In genomic region chr20:22690616-22691179, GRCh38 we compare ENCODE assay signal across 14 cellular contexts.
DNase-seq lines count a peak whose midpoint lies in the region; ATAC-seq, FAIRE-seq and TF ChIP-seq lines count a peak whose summit lies in the region.
"Had no signal": no experiment of that assay in that cellular context is flagged by ENCODE, and none has a peak within 500 bp of the region (broad histone marks: within the 10 kb centered on the region; RNA-seq: fewer than 3 reads in every experiment).

No MANE protein-coding gene starts in this region.

- intact Hi-C loops in HepG2 (cut with micrococcal nuclease; ENCODE audit: unreplicated experiment) (loop anchor here (1.0 to 10.0 kb wide), 5 partner anchors 284 to 650 kb away; no protein-coding TSS in a partner anchor), gastrocnemius medialis (cut with DNase I; ENCODE audit: low total_unique reads) (loop anchor here (1.0 to 10.0 kb wide), 5 partner anchors 354 to 650 kb away; partner anchors contain the start of gene THBD)

- no peak overlapping the region for H3K9ac ChIP-seq in HepG2 (ENCODE audit: insufficient read depth, low read depth, low read length)

- CTCF ChIA-PET in A549 (lab: Yijun Ruan, JAX) (interaction anchor here (0.5 to 18.0 kb wide), 67 partner anchors 10 to 667 kb away, joined by 3 to 378 read pairs (median 7); partner anchors contain the start of genes NXT1 and THBD), HepG2 (lab: Yijun Ruan, JAX; ENCODE audit: low intra/inter-chr PET ratio, low total read pairs) (interaction anchor here (1.3 to 2.5 kb wide), 3 partner anchors 284 to 650 kb away, joined by 8 to 15 read pairs (median 12); no protein-coding TSS in a partner anchor)

- no TSS peak for BruUV-seq in HepG2 (replicated peaks; lab: Mats Ljungman, UMichigan)

- H4K20me1 ChIP-seq in HepG2 (ENCODE audit: insufficient read depth, low read length), result no peaks in the 10 kb centered on the region

- H3K4me3 ChIP-seq in A549 (no peak overlapping the region), HepG2 (replicated peaks in 1 of 3; ENCODE audit: insufficient read depth in 1 of 3, low read depth in 2 of 3, low read length in 3 of 3) (no peak overlapping the region), gastrocnemius medialis (no peak overlapping the region)
- H3K4me3 ChIP-seq: GM12878, HAP-1 had no signal

- TF ChIP-seq RAD21 in A549 (conservative IDR thresholded peaks at IDR 0.05 in 1 of 2, IDR thresholded peaks at IDR 0.05 in 1 of 2), result no peak
- TF ChIP-seq RAD21 in HepG2 (CRISPR knock-in tag; IDR thresholded peaks at IDR 0.05), result no peak

- peak overlapping the region; percentile 83 to 90 for H3K27ac ChIP-seq in A549
- no peak overlapping the region for H3K27ac ChIP-seq in HepG2 (ENCODE audit: extremely low read length, insufficient read depth, low read length)
- H3K27ac ChIP-seq in gastrocnemius medialis, result no peak overlapping the region
- H3K27ac ChIP-seq: C4-2B had no signal

- ATAC-seq in A549 (no peak), HepG2 (no peak), gastrocnemius medialis (no peak)
- ATAC-seq: CD8-positive, alpha-beta T cell had no signal

- TF ChIP-seq CTCF in A549 (IDR thresholded peaks at IDR 0.05), result no peak
- no peak for TF ChIP-seq CTCF in HepG2 (CRISPR knock-in tag; IDR thresholded peaks at IDR 0.05)
- TF ChIP-seq CTCF in gastrocnemius medialis (IDR thresholded peaks at IDR 0.05 in 4 of 5, conservative IDR thresholded peaks at IDR 0.05 in 1 of 5), result no peak

- H3K4me1 ChIP-seq in A549 (peaks cover 23% of the 10 kb centered on the region), HepG2 (ENCODE audit: insufficient read depth, low read length) (peaks cover 13% of the 10 kb centered on the region), gastrocnemius medialis (peaks cover 6 to 12% of the 10 kb centered on the region in 2 donors)
- H3K4me1 ChIP-seq: HAP-1 had no signal

- POLR2A ChIA-PET in A549 (lab: Yijun Ruan, JAX), result interaction anchor here (1.1 to 3.5 kb wide), 4 partner anchors 85 to 660 kb away, joined by 4 to 31 read pairs (median 12); partner anchors contain the start of genes NXT1 and THBD
- POLR2A ChIA-PET in HepG2 (lab: Yijun Ruan, JAX), result interaction anchor here (0.7 to 1.9 kb wide), 3 partner anchors 260 to 650 kb away, joined by 3 to 6 read pairs (median 4); no protein-coding TSS in a partner anchor

- 80% methylated on average over 7 of the region's 7 CpGs for WGBS in A549 (ENCODE audit: missing lambda C conversion rate)
- WGBS in HepG2 (ENCODE audit: low lambda C conversion rate), result 59% methylated on average over 7 of the region's 7 CpGs

- TF ChIP-seq EP300 in A549 (IDR thresholded peaks at IDR 0.05) (no peak), HepG2 (IDR thresholded peaks at IDR 0.05; ENCODE audit: low read depth in 2 of 2, low read length in 2 of 2) (no peak), HepG2 (CRISPR knock-in tag; IDR thresholded peaks at IDR 0.05; ENCODE audit: borderline replicate concordance) (no peak)

- H3K36me3 ChIP-seq in HepG2 (replicated peaks in 1 of 2; ENCODE audit: control insufficient read depth in 1 of 2, insufficient read depth in 2 of 2, low read length in 2 of 2) (no peaks in the 10 kb centered on the region), gastrocnemius medialis (no peaks in the 10 kb centered on the region)
- H3K36me3 ChIP-seq: HAP-1 had no signal

- H3K27me3 ChIP-seq in HepG2 (ENCODE audit: control insufficient read depth in 1 of 2, insufficient read depth in 2 of 2, low read length in 2 of 2) (peaks cover 0 to 6% of the 10 kb centered on the region in 2 experiments; a peak in 1 of 5 replicates), gastrocnemius medialis (no peaks in the 10 kb centered on the region)

- H2AFZ ChIP-seq in HepG2 (ENCODE audit: low read length), result no peak overlapping the region

- DNase-seq in A549 (ENCODE audit: low read depth in 1 of 2, low spot score in 1 of 2) (no peak), DMS153 treated with DMSO at 0.1 percent for 48 hours (lab: John Stamatoyannopoulos, UW; ENCODE audit: unreplicated experiment) (peak; percentile 16), NCI-H69 (lab: John Stamatoyannopoulos, UW) (peak; percentile 26), HepG2 (ENCODE audit: low spot score) (no peak), gastrocnemius medialis (no peak), RKO (ENCODE audit: low spot score) (no peak)
- no peak for DNase-seq in activated CD4-positive, alpha-beta T cell treated with anti-CD3 and anti-CD28 coated beads, Interleukin-2, amount 50 U/mL, for 48 hours
- DNase-seq: CD8-positive, alpha-beta T cell; COR-L47; DMS79 had no signal

- H3K9me3 ChIP-seq in A549 (peaks cover 9% of the 10 kb centered on the region; the same call in 2 of the 3 replicates), HepG2 (ENCODE audit: low read length) (no peaks in the 10 kb centered on the region), gastrocnemius medialis (no peaks in the 10 kb centered on the region)
- H3K9me3 ChIP-seq: HAP-1 had no signal

- TF ChIP-seq POLR2A in A549 (IDR thresholded peaks at IDR 0.05; ENCODE audit: low read length) (no peak), HepG2 (IDR thresholded peaks at IDR 0.05; ENCODE audit: insufficient read depth in 1 of 2, low read depth in 2 of 2, low read length in 2 of 2) (no peak), gastrocnemius medialis (IDR thresholded peaks at IDR 0.05) (no peak)

- in situ Hi-C loops in HepG2 (cut with HindIII; ENCODE audit: extremely low pct_ligation_motif_present, low pct_unique_long_range_greater_than_20kb), result loop anchor here (5.0 to 10.0 kb wide), 3 partner anchors 284 to 652 kb away; no protein-coding TSS in a partner anchor
- in situ Hi-C loops in gastrocnemius medialis (cut with MboI; ENCODE audit: low sequenced_read_pairs in 4 of 4), result loop anchor here (5.0 to 25.0 kb wide), 6 partner anchors 347 to 747 kb away; partner anchors contain the start of genes SSTR4 (in 3 of the 4), THBD (in 3 of the 4) and CSTL1 (in 1 of the 4)

- H3K4me2 ChIP-seq in A549 (no peak overlapping the region), HepG2 (ENCODE audit: low read depth, low read length) (no peak overlapping the region)

- no peaks in the 10 kb centered on the region for H3K79me2 ChIP-seq in HepG2 (ENCODE audit: insufficient read depth, low read length)

- FAIRE-seq in A549 (lab: Jason Lieb, UNC) (no peak), HepG2 (lab: Jason Lieb, UNC) (no peak)
- FAIRE-seq: D721Med, GM12878 had no signal

TF ChIP-seq in A549, 52 proteins besides CTCF, POLR2A, EP300 and RAD21:
- no peak for TF ChIP-seq POLR2AphosphoS2 (conservative IDR thresholded peaks at IDR 0.05; ENCODE audit: low read length)
- TF ChIP-seq RNF2 (IDR thresholded peaks at IDR 0.05; ENCODE audit: borderline replicate concordance, low read depth), result no peak
- no peak for TF ChIP-seq SREBF2 (IDR thresholded peaks at IDR 0.05)
- no peak for TF ChIP-seq GATA3 (IDR thresholded peaks at IDR 0.05; ENCODE audit: borderline replicate concordance)
- TF ChIP-seq EHF (CRISPR knock-in tag; IDR thresholded peaks at IDR 0.05), result no peak
- no peak for TF ChIP-seq ZFP36 (IDR thresholded peaks at IDR 0.05; ENCODE audit: borderline replicate concordance, partially characterized antibody)
- TF ChIP-seq MAFK (IDR thresholded peaks at IDR 0.05; ENCODE audit: partially characterized antibody), result no peak
- no peak for TF ChIP-seq ZSCAN20 (CRISPR knock-in tag; IDR thresholded peaks at IDR 0.05)
- no peak for TF ChIP-seq PHF8 (IDR thresholded peaks at IDR 0.05; ENCODE audit: borderline replicate concordance, low read depth)
- TF ChIP-seq NFE2L2 (conservative IDR thresholded peaks at IDR 0.05; ENCODE audit: low read length), result no peak
TF ChIP-seq in A549: peak in this region for 0.

TF ChIP-seq in HepG2, 621 proteins besides CTCF, POLR2A, EP300 and RAD21 (continues in another document):
- TF ChIP-seq ZNF280B (CRISPR knock-in tag; IDR thresholded peaks at IDR 0.05; ENCODE audit: borderline replicate concordance) (0 out of 2 replicates have a peak, but pooled peaks have one; percentile 64), ZNF891 (CRISPR knock-in tag; IDR thresholded peaks at IDR 0.05) (0 out of 2 replicates have a peak, but pooled peaks have one; percentile 9), HIVEP1 (CRISPR knock-in tag; IDR thresholded peaks at IDR 0.05) (no peak), SKIL (CRISPR knock-in tag; IDR thresholded peaks at IDR 0.05; ENCODE audit: borderline replicate concordance) (0 out of 2 replicates have a peak, but pooled peaks have one; percentile 20), AKAP8 (CRISPR knock-in tag; IDR thresholded peaks at IDR 0.05) (no peak), ETV5 (CRISPR knock-in tag; IDR thresholded peaks at IDR 0.05; ENCODE audit: borderline replicate concordance) (no peak), ZFX (CRISPR knock-in tag; IDR thresholded peaks at IDR 0.05; ENCODE audit: low read depth) (no peak)

Comparison
In these comparisons a context has a peak if more than half of its experiments do, and no peak if none do; other contexts are left out.
1. DNase-seq: peak in DMS153 treated with DMSO at 0.1 percent for 48 hours (single experiment) and NCI-H69 (single experiment); none in A549 (0 of 2), HepG2 (single experiment), activated CD4-positive, alpha-beta T cell treated with anti-CD3 and anti-CD28 coated beads, Interleukin-2, amount 50 U/mL, for 48 hours (0 of 2), gastrocnemius medialis (0 of 2) and RKO (single experiment).
2. H3K27ac ChIP-seq: peak in A549 (2 of 2); none in HepG2 (single experiment) and gastrocnemius medialis (0 of 4).